Comparison of ENCODE assay signal across 8 cellular contexts in genomic region chr22:36455571-36456458, GRCh38. TPM values are rescaled to one million over a fixed set of nuclear protein-coding genes. Genes with fewer than 3 reads are reported as not detected.
DNase-seq lines count a peak whose midpoint lies in the region; ATAC-seq, FAIRE-seq and TF ChIP-seq lines count a peak whose summit lies in the region.

No MANE protein-coding gene starts in this region.

- 54% methylated on average over 18 of the region's 21 CpGs for WGBS in HepG2 (ENCODE audit: low lambda C conversion rate)
- WGBS in transverse colon (ENCODE audit: low coverage in 1 of 2), 2 donors: 49 to 64% methylated on average over 7 to 21 of the region's 21 CpGs

- no peaks in the 10 kb centered on the region for H4K20me1 ChIP-seq in HepG2 (ENCODE audit: insufficient read depth, low read length)

- no peaks in the 10 kb centered on the region for H3K79me2 ChIP-seq in HepG2 (ENCODE audit: insufficient read depth, low read length)

- H2AFZ ChIP-seq in HepG2 (ENCODE audit: low read length): no peak overlapping the region

- TF ChIP-seq EP300 in HepG2 (IDR thresholded peaks at IDR 0.05; ENCODE audit: low read depth in 2 of 2, low read length in 2 of 2): no peak
- no peak for TF ChIP-seq EP300 in HepG2 (CRISPR knock-in tag; IDR thresholded peaks at IDR 0.05; ENCODE audit: borderline replicate concordance)
- no peak for TF ChIP-seq EP300 in transverse colon (IDR thresholded peaks at IDR 0.05; ENCODE audit: low read depth)

- POLR2A ChIA-PET in activated naive CD8-positive, alpha-beta T cell treated with anti-CD3 and anti-CD28 coated beads, Interleukin-2, amount 10 ng/mL, durations not matched to agents 7 days and 5 days (lab: Charles Lee): interaction anchor here (0.5 to 3.5 kb wide), 13 partner anchors 11 to 1156 kb away, joined by 3 to 13 read pairs (median 3); partner anchors contain the start of genes MYH9 and TOM1
- POLR2A ChIA-PET in HepG2 (lab: Yijun Ruan, JAX): interaction anchor here (0.5 kb wide), 1 partner anchor 35 kb away, joined by 3 read pairs; no protein-coding TSS in a partner anchor

- no peak for TF ChIP-seq RAD21 in HepG2 (CRISPR knock-in tag; IDR thresholded peaks at IDR 0.05)

- no peaks in the 10 kb centered on the region for H3K9me3 Mint-ChIP-seq in activated T-cell treated with anti-CD3 and anti-CD28 coated beads, Interleukin-2, amount 50 U/mL, for 24 hours
- H3K9me3 Mint-ChIP-seq in activated naive CD8-positive, alpha-beta T cell treated with anti-CD3 and anti-CD28 coated beads, Interleukin-2, amount 10 ng/mL, durations not matched to agents 7 days and 5 days: no peaks in the 10 kb centered on the region

- TF ChIP-seq POLR2A in HepG2 (IDR thresholded peaks at IDR 0.05; ENCODE audit: insufficient read depth in 1 of 2, low read depth in 2 of 2, low read length in 2 of 2) (no peak), transverse colon (IDR thresholded peaks at IDR 0.05) (no peak)

- H3K4me2 ChIP-seq in HepG2 (ENCODE audit: low read depth, low read length): peak overlapping the region; percentile 33; the same call in 1 of the 2 replicates

- CTCF ChIA-PET in HepG2 (lab: Yijun Ruan, JAX; ENCODE audit: low intra/inter-chr PET ratio, low total read pairs): no interaction called here

- H3K4me1 Mint-ChIP-seq in activated T-cell treated with anti-CD3 and anti-CD28 coated beads, Interleukin-2, amount 50 U/mL, for 24 hours (ENCODE audit: low read depth): peaks cover 41% of the 10 kb centered on the region
- H3K4me1 Mint-ChIP-seq in activated naive CD8-positive, alpha-beta T cell treated with anti-CD3 and anti-CD28 coated beads, Interleukin-2, amount 10 ng/mL, durations not matched to agents 7 days and 5 days: peaks cover 48% of the 10 kb centered on the region

- H3K9ac ChIP-seq in HepG2 (ENCODE audit: insufficient read depth, low read depth, low read length): no peak overlapping the region

- H3K9me3 ChIP-seq in HepG2 (ENCODE audit: low read length): no peaks in the 10 kb centered on the region
- no peaks in the 10 kb centered on the region for H3K9me3 ChIP-seq in transverse colon

- BruUV-seq in HepG2 (replicated peaks; lab: Mats Ljungman, UMichigan): no TSS peak

- no peaks in the 10 kb centered on the region for H3K36me3 Mint-ChIP-seq in activated T-cell treated with anti-CD3 and anti-CD28 coated beads, Interleukin-2, amount 50 U/mL, for 24 hours (ENCODE audit: low read depth)
- H3K36me3 Mint-ChIP-seq in activated naive CD8-positive, alpha-beta T cell treated with anti-CD3 and anti-CD28 coated beads, Interleukin-2, amount 10 ng/mL, durations not matched to agents 7 days and 5 days: peaks cover 3% of the 10 kb centered on the region

- no peak for DNase-seq in activated T-cell treated with anti-CD3 and anti-CD28 coated beads, Interleukin-2, amount 50 U/mL, for 24 hours
- DNase-seq in activated T-cell treated with anti-CD3 and anti-CD28 coated beads for 4 hours (no peak), HepG2 (ENCODE audit: low spot score) (no peak), transverse colon (no peak), pons (ENCODE audit: low spot score) (no peak)
- DNase-seq in activated naive CD8-positive, alpha-beta T cell treated with anti-CD3 and anti-CD28 coated beads, Interleukin-2, amount 10 ng/mL, durations not matched to agents 7 days and 5 days: no peak
- no peak for DNase-seq in activated CD4-positive, alpha-beta T cell treated with anti-CD3 and anti-CD28 coated beads for 4 hours

- TF ChIP-seq CTCF in HepG2 (CRISPR knock-in tag; IDR thresholded peaks at IDR 0.05) (no peak), transverse colon (IDR thresholded peaks at IDR 0.05) (no peak)

- peak overlapping the region; percentile 74 for H3K4me3 Mint-ChIP-seq in activated T-cell treated with anti-CD3 and anti-CD28 coated beads, Interleukin-2, amount 50 U/mL, for 24 hours
- peak overlapping the region; percentile 56 for H3K4me3 Mint-ChIP-seq in activated naive CD8-positive, alpha-beta T cell treated with anti-CD3 and anti-CD28 coated beads, Interleukin-2, amount 10 ng/mL, durations not matched to agents 7 days and 5 days

- in situ Hi-C loops in HepG2 (cut with HindIII; ENCODE audit: extremely low pct_ligation_motif_present, low pct_unique_long_range_greater_than_20kb): no loop called here
- in situ Hi-C loops in transverse colon (cut with MboI; ENCODE audit: low pct_ligation_motif_present in 1 of 4, low pct_unique_long_range_greater_than_20kb in 1 of 4, low sequenced_read_pairs in 3 of 4): loop anchor here in 1 of 4 donors (10.0 kb wide), 1 partner anchor 71 kb away; the partner anchor contains the start of gene MYH9

- intact Hi-C loops in HepG2 (cut with micrococcal nuclease; ENCODE audit: unreplicated experiment): no loop called here
- intact Hi-C loops in transverse colon (cut with DNase I; ENCODE audit: low total_unique reads): no loop called here

- H3K4me3 ChIP-seq in HepG2 (replicated peaks in 1 of 3; ENCODE audit: insufficient read depth in 1 of 3, low read depth in 2 of 3, low read length in 3 of 3): peak overlapping the region in 1 of 3 experiments; percentile 1; a peak in 1 of 6 replicates
- H3K4me3 ChIP-seq in transverse colon: peak overlapping the region in 3 of 4 donors; percentile 47 to 55 (median 51)

- no peaks in the 10 kb centered on the region for H3K36me3 ChIP-seq in HepG2 (replicated peaks in 1 of 2; ENCODE audit: control insufficient read depth in 1 of 2, insufficient read depth in 2 of 2, low read length in 2 of 2)
- no peaks in the 10 kb centered on the region for H3K36me3 ChIP-seq in transverse colon

- H3K27me3 ChIP-seq in HepG2 (ENCODE audit: control insufficient read depth in 1 of 2, insufficient read depth in 2 of 2, low read length in 2 of 2) (no peaks in the 10 kb centered on the region; a peak in 1 of 5 replicates), transverse colon (no peaks in the 10 kb centered on the region)

- peak overlapping the region; percentile 23 for H3K27ac Mint-ChIP-seq in activated T-cell treated with anti-CD3 and anti-CD28 coated beads, Interleukin-2, amount 50 U/mL, for 24 hours
- H3K27ac Mint-ChIP-seq in activated naive CD8-positive, alpha-beta T cell treated with anti-CD3 and anti-CD28 coated beads, Interleukin-2, amount 10 ng/mL, durations not matched to agents 7 days and 5 days: peak overlapping the region; percentile 83

- H3K4me1 ChIP-seq in HepG2 (ENCODE audit: insufficient read depth, low read length): peaks cover 83% of the 10 kb centered on the region
- H3K4me1 ChIP-seq in transverse colon: peaks cover 50 to 75% (median 69%) of the 10 kb centered on the region in 4 donors

- ATAC-seq in activated naive CD8-positive, alpha-beta T cell treated with anti-CD3 and anti-CD28 coated beads, Interleukin-2, amount 10 ng/mL, durations not matched to agents 7 days and 5 days (ENCODE audit: low read depth): no peak
- no peak for ATAC-seq in HepG2
- ATAC-seq in GM21529 (IDR thresholded peaks at IDR 0.05; ENCODE audit: unreplicated experiment): no peak

- no peaks in the 10 kb centered on the region for H3K27me3 Mint-ChIP-seq in activated T-cell treated with anti-CD3 and anti-CD28 coated beads, Interleukin-2, amount 50 U/mL, for 24 hours
- H3K27me3 Mint-ChIP-seq in activated naive CD8-positive, alpha-beta T cell treated with anti-CD3 and anti-CD28 coated beads, Interleukin-2, amount 10 ng/mL, durations not matched to agents 7 days and 5 days: no peaks in the 10 kb centered on the region

- FAIRE-seq in HepG2 (lab: Jason Lieb, UNC): no peak

- no peak overlapping the region for H3K27ac ChIP-seq in HepG2 (ENCODE audit: extremely low read length, insufficient read depth, low read length)
- H3K27ac ChIP-seq in transverse colon: peak overlapping the region; percentile 98

RNA-seq across cellular contexts. Expression of gene TXN2, which starts 25.6 kb away (rescaled TPM):
- 10 to 100 TPM; 64.5 to 64.6 TPM for total RNA-seq in activated naive CD8-positive, alpha-beta T cell treated with anti-CD3 and anti-CD28 coated beads, Interleukin-2, amount 10 ng/mL, durations not matched to agents 7 days and 5 days
- total RNA-seq in HepG2 (2016; rRNA removed; fragmentation: Illumina TruSeq; extraction: Trizol): 41.4 and 61.4 TPM in 2 replicates
- 25.1 and 26.3 TPM in 2 replicates for total RNA-seq in HepG2 (2016; cell fraction: cytosol; rRNA removed; fragmentation: Illumina TruSeq; extraction: Trizol; ENCODE audit: low read depth)
- total RNA-seq in HepG2 (2016; cell fraction: insoluble cytoplasmic fraction; rRNA removed; fragmentation: Illumina TruSeq; extraction: Trizol): 43.5 and 58.4 TPM in 2 replicates
- 41.6 and 41.7 TPM in 2 replicates for total RNA-seq in HepG2 (2016; cell fraction: membrane; rRNA removed; fragmentation: Illumina TruSeq; extraction: Trizol)
- 22.3 and 24.9 TPM in 2 replicates for total RNA-seq in HepG2 (2016; cell fraction: nucleus; rRNA removed; fragmentation: Illumina TruSeq; extraction: Trizol)
- 109 and 110 TPM in 2 replicates for polyA plus RNA-seq in HepG2 (2011; rRNA removed)
- 154 and 163 TPM in 2 replicates for polyA plus RNA-seq in HepG2 (2011; cell fraction: cytosol; rRNA removed)
- 73.0 and 74.6 TPM in 2 replicates for polyA plus RNA-seq in HepG2 (2011; cell fraction: nucleus; rRNA removed)
- polyA plus RNA-seq in HepG2 (2012): 58.3 and 59.9 TPM in 2 replicates
- 60.8 and 72.4 TPM in 2 replicates for polyA plus RNA-seq in HepG2 (2016; cell fraction: cytosol; fragmentation: Illumina TruSeq; extraction: Trizol; ENCODE audit: low read depth)
- 152 and 166 TPM in 2 replicates for polyA plus RNA-seq in HepG2 (2016; cell fraction: insoluble cytoplasmic fraction; fragmentation: Illumina TruSeq; extraction: Trizol; ENCODE audit: low read depth)
- polyA plus RNA-seq in HepG2 (2016; cell fraction: membrane; fragmentation: Illumina TruSeq; extraction: Trizol; ENCODE audit: low read depth): 76.6 and 79.8 TPM in 2 replicates
- 71.7 and 73.1 TPM in 2 replicates for polyA plus RNA-seq in HepG2 (2016; cell fraction: nucleus; fragmentation: Illumina TruSeq; extraction: Trizol; ENCODE audit: insufficient read depth, low read depth)
- 73.8 and 91.5 TPM in 2 replicates for polyA minus RNA-seq in HepG2 (2011; rRNA and poly(A)+ RNA removed; ENCODE audit: low replicate concordance)
- 34.7 and 35.7 TPM in 2 replicates for polyA minus RNA-seq in HepG2 (2011; cell fraction: cytosol; rRNA and poly(A)+ RNA removed)
- polyA minus RNA-seq in HepG2 (2011; cell fraction: nucleus; rRNA and poly(A)+ RNA removed): 19.7 and 25.7 TPM in 2 replicates
- 100 to 1,000 TPM in 1 of 4 donors, 10 to 100 TPM in 3; 68.5 to 317 (median 93.3) TPM for total RNA-seq in transverse colon

RNA-seq across cellular contexts. Expression of gene FOXRED2, which starts 51.0 kb away (rescaled TPM):
- total RNA-seq in activated naive CD8-positive, alpha-beta T cell treated with anti-CD3 and anti-CD28 coated beads, Interleukin-2, amount 10 ng/mL, durations not matched to agents 7 days and 5 days: 10 to 100 TPM; 10.9 to 12.0 TPM
- total RNA-seq in HepG2 (2016; rRNA removed; fragmentation: Illumina TruSeq; extraction: Trizol): 20.8 and 28.1 TPM in 2 replicates
- 7.3 and 8.2 TPM in 2 replicates for total RNA-seq in HepG2 (2016; cell fraction: cytosol; rRNA removed; fragmentation: Illumina TruSeq; extraction: Trizol; ENCODE audit: low read depth)
- total RNA-seq in HepG2 (2016; cell fraction: insoluble cytoplasmic fraction; rRNA removed; fragmentation: Illumina TruSeq; extraction: Trizol): 20.3 and 27.3 TPM in 2 replicates
- 21.0 and 23.1 TPM in 2 replicates for total RNA-seq in HepG2 (2016; cell fraction: membrane; rRNA removed; fragmentation: Illumina TruSeq; extraction: Trizol)
- 36.0 and 41.8 TPM in 2 replicates for total RNA-seq in HepG2 (2016; cell fraction: nucleus; rRNA removed; fragmentation: Illumina TruSeq; extraction: Trizol)
- 8.6 and 9.3 TPM in 2 replicates for polyA plus RNA-seq in HepG2 (2011; rRNA removed)
- polyA plus RNA-seq in HepG2 (2011; cell fraction: cytosol; rRNA removed): 6.1 and 7.7 TPM in 2 replicates
- 13.7 and 15.2 TPM in 2 replicates for polyA plus RNA-seq in HepG2 (2011; cell fraction: nucleus; rRNA removed)
- polyA plus RNA-seq in HepG2 (2012): 14.0 and 17.1 TPM in 2 replicates
- polyA plus RNA-seq in HepG2 (2016; cell fraction: cytosol; fragmentation: Illumina TruSeq; extraction: Trizol; ENCODE audit: low read depth): 4.4 and 4.5 TPM in 2 replicates
- 24.5 and 29.9 TPM in 2 replicates for polyA plus RNA-seq in HepG2 (2016; cell fraction: insoluble cytoplasmic fraction; fragmentation: Illumina TruSeq; extraction: Trizol; ENCODE audit: low read depth)
- polyA plus RNA-seq in HepG2 (2016; cell fraction: membrane; fragmentation: Illumina TruSeq; extraction: Trizol; ENCODE audit: low read depth): 14.7 and 14.9 TPM in 2 replicates
- 46.8 and 52.4 TPM in 2 replicates for polyA plus RNA-seq in HepG2 (2016; cell fraction: nucleus; fragmentation: Illumina TruSeq; extraction: Trizol; ENCODE audit: insufficient read depth, low read depth)
- 15.6 and 23.7 TPM in 2 replicates for polyA minus RNA-seq in HepG2 (2011; rRNA and poly(A)+ RNA removed; ENCODE audit: low replicate concordance)
- 11.4 and 13.1 TPM in 2 replicates for polyA minus RNA-seq in HepG2 (2011; cell fraction: cytosol; rRNA and poly(A)+ RNA removed)
- 8.6 and 10.9 TPM in 2 replicates for polyA minus RNA-seq in HepG2 (2011; cell fraction: nucleus; rRNA and poly(A)+ RNA removed)
- total RNA-seq in transverse colon: 1 to 10 TPM in 2 of 4 donors, under 1 TPM in 2; 0.37 to 3.0 (median 1.5) TPM
